In genomic region chr15:44706401-44706800, GRCh38 we compare ENCODE assay signal across 16 cellular contexts. TPM values are rescaled to one million over a fixed set of nuclear protein-coding genes. Genes with fewer than 3 reads are reported as not detected.
"Had no signal": no experiment of that assay in that cellular context is flagged by ENCODE, and none has a peak within 500 bp of the region (broad histone marks: within the 10 kb centered on the region; RNA-seq: fewer than 3 reads in every experiment).

No MANE protein-coding gene starts in this region.

- H3K9me3 ChIP-seq: neutrophil, thyroid gland had no signal

- H3K27ac ChIP-seq: foreskin keratinocyte, neutrophil, suprapubic skin, thyroid gland had no signal

- DNase-seq: effector memory CD8-positive, alpha-beta T cell; erythroblast; foreskin keratinocyte; kidney; left cardiac atrium; left ventricle myocardium superior; mesendoderm; naive thymus-derived CD8-positive, alpha-beta T cell; stimulated activated CD4-positive, alpha-beta T cell treated with anti-CD3 and anti-CD28 coated beads, Interleukin-12 subunit alpha, Interleukin-12 subunit beta, amount 100 ng/mL, for 4 hours; stimulated activated naive CD4-positive, alpha-beta T cell treated with Interleukin-2 at 50 U/mL for 16 hours; thyroid gland had no signal

- H3K4me3 Mint-ChIP-seq: dendritic cell treated with granulocyte-macrophage colony-stimulating factor and Interleukin-4, amounts not matched to agents 40 ng/mL and 50 ng/mL, for 4 days; effector memory CD8-positive, alpha-beta T cell; naive thymus-derived CD8-positive, alpha-beta T cell had no signal

- H3K27me3 ChIP-seq: neutrophil, suprapubic skin, thyroid gland had no signal

- H3K4me3 ChIP-seq: suprapubic skin, thyroid gland had no signal

- ATAC-seq: effector memory CD8-positive, alpha-beta T cell; foreskin keratinocyte; left cardiac atrium; left ventricle myocardium superior; naive thymus-derived CD8-positive, alpha-beta T cell; sciatic nerve had no signal

- H3K36me3 ChIP-seq: suprapubic skin, thyroid gland had no signal

- H3K27me3 Mint-ChIP-seq: effector memory CD8-positive, alpha-beta T cell had no signal

- H3K4me1 ChIP-seq: foreskin keratinocyte, thyroid gland had no signal

RNA-seq across cellular contexts. Expression of gene PATL2, which starts 4.7 kb away (rescaled TPM):
- total RNA-seq: lung microvascular endothelial cell had no signal
